ENCODE assay signal across 1 cellular context in the genomic region with DNA sequence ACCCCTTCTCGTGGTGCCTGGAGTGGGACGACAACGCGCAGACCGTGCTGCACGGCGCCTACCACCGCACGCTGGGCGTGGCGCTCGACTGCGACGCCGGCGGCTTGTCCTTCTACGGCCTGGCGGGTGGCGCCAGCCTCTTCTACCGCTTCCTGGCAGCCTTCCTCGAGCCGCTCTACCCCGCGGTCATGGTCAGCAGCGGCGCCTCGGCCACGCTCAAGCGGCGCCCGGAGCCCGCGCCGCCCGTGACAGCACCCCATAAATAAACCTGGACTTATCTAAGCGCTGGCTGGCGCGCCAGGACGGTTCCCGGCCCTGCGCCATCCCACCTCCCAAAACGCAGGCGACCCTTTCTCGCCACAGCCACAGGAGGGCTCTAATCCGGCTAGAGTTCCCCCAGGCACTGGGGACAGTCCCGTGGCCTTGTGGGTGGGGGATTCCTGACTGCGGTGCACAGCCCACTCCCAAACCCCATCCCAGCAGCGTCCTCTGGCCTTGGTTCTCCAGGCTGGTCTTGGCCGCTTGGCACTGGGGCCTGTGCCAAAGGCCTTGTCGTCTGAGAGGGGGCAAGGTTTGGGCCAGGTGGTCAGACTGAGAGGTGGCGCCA.
TF ChIP-seq lines count a peak whose summit lies in the region.

No MANE protein-coding gene starts in this region.

TF ChIP-seq in H1, 55 proteins besides CTCF, POLR2A, EP300 and RAD21:
- TF ChIP-seq, protein P1, sequence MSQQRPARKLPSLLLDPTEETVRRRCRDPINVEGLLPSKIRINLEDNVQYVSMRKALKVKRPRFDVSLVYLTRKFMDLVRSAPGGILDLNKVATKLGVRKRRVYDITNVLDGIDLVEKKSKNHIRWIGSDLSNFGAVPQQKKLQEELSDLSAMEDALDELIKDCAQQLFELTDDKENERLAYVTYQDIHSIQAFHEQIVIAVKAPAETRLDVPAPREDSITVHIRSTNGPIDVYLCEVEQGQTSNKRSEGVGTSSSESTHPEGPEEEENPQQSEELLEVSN (IDR thresholded peaks at IDR 0.05), result no peak
- no peak for TF ChIP-seq EGR1 (IDR thresholded peaks at IDR 0.05; ENCODE audit: borderline replicate concordance, low read depth, low read length)
- TF ChIP-seq FOSL1 (IDR thresholded peaks at IDR 0.05; ENCODE audit: insufficient read depth, low read depth, low read length), result no peak
- no peak for TF ChIP-seq SP1 (IDR thresholded peaks at IDR 0.05; ENCODE audit: low read depth, low read length)
- no peak for TF ChIP-seq TAF7 (optimal IDR thresholded peaks at IDR 0.05; ENCODE audit: borderline replicate concordance, low read depth, low read length)
